27 cellular contexts compared by ENCODE assay signal in genomic region chr4:157896726-157897125, GRCh38.
"Had no signal": no experiment of that assay in that cellular context is flagged by ENCODE, and none has a peak within 500 bp of the region (broad histone marks: within the 10 kb centered on the region; RNA-seq: fewer than 3 reads in every experiment).

No MANE protein-coding gene starts in this region.

- H3K4me1 ChIP-seq: esophagus squamous epithelium, heart right ventricle, left lung, pancreas, right atrium auricular region, thyroid gland, vagina had no signal

- H3K4me3 ChIP-seq: coronary artery, esophagus squamous epithelium, heart right ventricle, left lung, pancreas, right atrium auricular region, stomach, thyroid gland, vagina had no signal

- DNase-seq: dermis blood vessel endothelial cell; effector memory CD4-positive, alpha-beta T cell; esophagus squamous epithelium; foreskin melanocyte; glutamatergic neuron; heart right ventricle; hippocampal formation; left cardiac atrium; left lung; mesenchymal stem cell; midbrain; naive thymus-derived CD8-positive, alpha-beta T cell; nephron progenitor cell; pancreas; stimulated activated CD4-positive, alpha-beta T cell treated with anti-CD3 and anti-CD28 coated beads, Interleukin-2, amount 100 ng/mL, for 24 hours; stimulated activated CD4-positive, alpha-beta T cell treated with anti-CD3 and anti-CD28 coated beads, Interleukin-4, amount 100 ng/mL, for 24 hours; stimulated activated naive CD4-positive, alpha-beta T cell treated with Interleukin-2 at 50 U/mL for 16 hours; stomach; thyroid gland; trophoblast cell had no signal

- FAIRE-seq: endothelial cell of umbilical vein, islet of Langerhans, pancreas had no signal

- H3K27me3 ChIP-seq: esophagus squamous epithelium, heart right ventricle, left lung, pancreas, right atrium auricular region, stomach, thyroid gland, vagina had no signal

- ATAC-seq: heart right ventricle; left cardiac atrium; left lung; naive thymus-derived CD8-positive, alpha-beta T cell; pancreas; sciatic nerve; stimulated activated effector memory CD8-positive, alpha-beta T cell treated with anti-CD3 and anti-CD28 coated beads, Interleukin-12 subunit alpha, Interleukin-12 subunit beta, amount 100 ng/mL, for 72 hours had no signal

- H3K9me3 ChIP-seq: esophagus squamous epithelium, left lung, pancreas, stomach, thyroid gland, vagina had no signal

- H3K27ac ChIP-seq: coronary artery, esophagus squamous epithelium, heart right ventricle, left lung, pancreas, right atrium auricular region, stomach, thyroid gland, vagina had no signal

- H3K36me3 ChIP-seq: esophagus squamous epithelium, heart right ventricle, left lung, pancreas, right atrium auricular region, stomach, thyroid gland, vagina had no signal
